2 cellular contexts compared by ENCODE assay signal in the genomic region with DNA sequence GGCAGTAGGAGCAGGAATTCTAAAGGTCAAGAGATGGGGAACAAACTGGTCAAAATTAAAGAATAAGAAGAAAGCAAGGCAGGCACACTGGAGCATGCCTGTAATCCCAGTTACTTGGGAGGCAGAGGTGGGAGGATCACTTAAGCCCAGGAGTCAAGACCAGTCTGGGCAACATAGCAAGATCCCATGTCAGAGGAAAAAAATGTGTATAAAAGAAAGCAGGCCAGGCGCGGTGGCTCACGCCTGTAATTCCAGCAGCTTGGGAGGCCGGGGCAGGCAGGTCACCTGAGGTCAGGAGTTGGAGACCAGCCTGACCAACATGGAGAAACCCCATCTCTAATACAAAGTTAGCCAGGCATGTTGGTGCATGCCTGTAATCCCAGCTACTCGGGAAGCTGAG.
TF ChIP-seq lines count a peak whose summit lies in the region.

No MANE protein-coding gene starts in this region.

TF ChIP-seq in HEK293, 187 proteins besides CTCF, POLR2A, EP300 and RAD21 (continued from another document):
- TF ChIP-seq KLF8 (tag by site-specific recombination; IDR thresholded peaks at IDR 0.05) (no peak), ZNF350 (tag by site-specific recombination; IDR thresholded peaks at IDR 0.05) (no peak), KLF16 (tag by site-specific recombination; IDR thresholded peaks at IDR 0.05) (no peak), ZXDB (tag by site-specific recombination; IDR thresholded peaks at IDR 0.05) (no peak), ZNF121 (tag by site-specific recombination; IDR thresholded peaks at IDR 0.05) (peak; percentile 73; the same call in 1 of the 2 replicates), ZNF302 (tag by site-specific recombination; IDR thresholded peaks at IDR 0.05; ENCODE audit: low read depth) (no peak)
- TF ChIP-seq, protein P1, sequence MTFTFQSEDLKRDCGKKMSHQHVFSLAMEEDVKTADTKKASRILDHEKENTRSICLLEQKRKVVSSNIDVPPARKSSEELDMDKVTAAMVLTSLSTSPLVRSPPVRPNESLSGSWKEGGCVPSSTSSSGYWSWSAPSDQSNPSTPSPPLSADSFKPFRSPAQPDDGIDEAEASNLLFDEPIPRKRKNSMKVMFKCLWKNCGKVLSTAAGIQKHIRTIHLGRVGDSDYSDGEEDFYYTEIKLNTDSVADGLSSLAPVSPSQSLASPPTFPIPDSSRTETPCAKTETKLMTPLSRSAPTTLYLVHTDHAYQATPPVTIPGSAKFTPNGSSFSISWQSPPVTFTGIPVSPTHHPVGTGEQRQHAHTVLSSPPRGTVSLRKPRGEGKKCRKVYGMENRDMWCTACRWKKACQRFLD (tag by site-specific recombination; IDR thresholded peaks at IDR 0.05), result no peak

TF ChIP-seq in HEK293T, 16 proteins besides CTCF, POLR2A, EP300 and RAD21 (continued from another document):
- TF ChIP-seq BHLHE40 (IDR thresholded peaks at IDR 0.05; ENCODE audit: borderline replicate concordance) (no peak), CTBP1 (IDR thresholded peaks at IDR 0.05; ENCODE audit: borderline replicate concordance) (no peak), NFRKB (IDR thresholded peaks at IDR 0.05) (no peak), FOXK2 (IDR thresholded peaks at IDR 0.05) (no peak), SUZ12 (IDR thresholded peaks at IDR 0.05) (no peak), TARDBP (IDR thresholded peaks at IDR 0.05) (no peak), ELF4 (IDR thresholded peaks at IDR 0.05) (no peak), ARNT (IDR thresholded peaks at IDR 0.05) (no peak), FOXM1 (IDR thresholded peaks at IDR 0.05; ENCODE audit: borderline replicate concordance) (no peak), L3MBTL2 (conservative IDR thresholded peaks at IDR 0.05) (no peak), HDGF (IDR thresholded peaks at IDR 0.05; ENCODE audit: borderline replicate concordance) (no peak), LEF1 (IDR thresholded peaks at IDR 0.05; ENCODE audit: borderline replicate concordance) (no peak), FOXA1 (IDR thresholded peaks at IDR 0.05) (no peak), ZNF384 (IDR thresholded peaks at IDR 0.05) (no peak)
- TF ChIP-seq, protein P2, sequence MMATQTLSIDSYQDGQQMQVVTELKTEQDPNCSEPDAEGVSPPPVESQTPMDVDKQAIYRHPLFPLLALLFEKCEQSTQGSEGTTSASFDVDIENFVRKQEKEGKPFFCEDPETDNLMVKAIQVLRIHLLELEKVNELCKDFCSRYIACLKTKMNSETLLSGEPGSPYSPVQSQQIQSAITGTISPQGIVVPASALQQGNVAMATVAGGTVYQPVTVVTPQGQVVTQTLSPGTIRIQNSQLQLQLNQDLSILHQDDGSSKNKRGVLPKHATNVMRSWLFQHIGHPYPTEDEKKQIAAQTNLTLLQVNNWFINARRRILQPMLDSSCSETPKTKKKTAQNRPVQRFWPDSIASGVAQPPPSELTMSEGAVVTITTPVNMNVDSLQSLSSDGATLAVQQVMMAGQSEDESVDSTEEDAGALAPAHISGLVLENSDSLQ (IDR thresholded peaks at IDR 0.05), result no peak
